ENCODE assay signal across 8 cellular contexts in genomic region chr12:89354630-89354931, GRCh38. TPM values are rescaled to one million over a fixed set of nuclear protein-coding genes. Genes with fewer than 3 reads are reported as not detected.
DNase-seq lines count a peak whose midpoint lies in the region; ATAC-seq and TF ChIP-seq lines count a peak whose summit lies in the region.

No MANE protein-coding gene starts in this region.

- H3K4me1 ChIP-seq in MM.1S (ENCODE audit: low read length), result peaks cover 14% of the 10 kb centered on the region

- no peaks in the 10 kb centered on the region for H4K20me1 ChIP-seq in MM.1S (ENCODE audit: insufficient read depth, low read length)

- H3K9me2 ChIP-seq in MM.1S (replicated peaks; ENCODE audit: insufficient read depth, low read length), result no peaks in the 10 kb centered on the region

- H3K36me3 Mint-ChIP-seq in naive B cell, result peaks cover 0 to 6% of the 10 kb centered on the region in 2 donors

- peak overlapping the region; percentile 96 to 100 (median 97) for H3K4me3 Mint-ChIP-seq in naive B cell

- H3K4me3 ChIP-seq in GM06990 (replicated peaks; ENCODE audit: low read depth, low read length) (peak overlapping the region; percentile 62), MM.1S (ENCODE audit: low read length) (peak overlapping the region; percentile 89), choroid plexus epithelial cell (ENCODE audit: low read depth, low read length) (peak overlapping the region; percentile 94)

- H3K27ac Mint-ChIP-seq in naive B cell, result peak overlapping the region; percentile 90 to 99 (median 97)

- H3K27me3 ChIP-seq in GM06990 (replicated peaks; ENCODE audit: control insufficient read depth, insufficient read depth, low read length) (no peaks in the 10 kb centered on the region; the same call in none of the 2 replicates), MM.1S (replicated peaks; ENCODE audit: insufficient read depth, low read length) (no peaks in the 10 kb centered on the region)

- H3K9ac ChIP-seq in MM.1S (ENCODE audit: low read length), result peak overlapping the region; percentile 92

- H3K79me2 ChIP-seq in MM.1S (ENCODE audit: low read length), result peaks cover 33% of the 10 kb centered on the region

- no peaks in the 10 kb centered on the region for H3K27me3 Mint-ChIP-seq in naive B cell

- ATAC-seq in naive B cell (ENCODE audit: low read depth in 2 of 2) (peak; percentile 40 to 47), HG03045 (IDR thresholded peaks at IDR 0.05; ENCODE audit: unreplicated experiment) (no peak), GM18519 (IDR thresholded peaks at IDR 0.05; ENCODE audit: low FRiP score, unreplicated experiment) (no peak)

- H3F3A ChIP-seq in MM.1S (ENCODE audit: insufficient read depth, low read length), result peaks cover 57% of the 10 kb centered on the region

- peak overlapping the region; percentile 79 for H3K4me2 ChIP-seq in MM.1S (ENCODE audit: low read depth, low read length)

- H3K36me3 ChIP-seq in GM06990 (ENCODE audit: control insufficient read depth, insufficient read depth, low read length) (no peaks in the 10 kb centered on the region), MM.1S (replicated peaks; ENCODE audit: insufficient read depth, low read length) (no peaks in the 10 kb centered on the region)

- no peaks in the 10 kb centered on the region for H3K9me3 ChIP-seq in MM.1S (replicated peaks; ENCODE audit: insufficient read depth, low read length)

- TF ChIP-seq CTCF in GM06990 (IDR thresholded peaks at IDR 0.05; ENCODE audit: insufficient read depth, low read length, poor library complexity, severe bottlenecking) (no peak), MM.1S (IDR thresholded peaks at IDR 0.05; ENCODE audit: low read length) (no peak), choroid plexus epithelial cell (conservative IDR thresholded peaks at IDR 0.05; ENCODE audit: low read depth, low read length) (no peak)

- peak overlapping the region; percentile 31 for H2AFZ ChIP-seq in MM.1S (ENCODE audit: low read length)

- peak overlapping the region; percentile 94 for H3K27ac ChIP-seq in MM.1S (ENCODE audit: low read length)

- peaks cover 32 to 56% (median 38%) of the 10 kb centered on the region in 3 donors for H3K4me1 Mint-ChIP-seq in naive B cell

- H3K9me3 Mint-ChIP-seq in naive B cell, result no peaks in the 10 kb centered on the region

- DNase-seq in GM06990 (ENCODE audit: extremely low read depth, insufficient read length) (no peak), MM.1S (peak; percentile 51), choroid plexus epithelial cell (ENCODE audit: low read depth) (peak; percentile 19), naive B cell (peak; percentile 65)
- no peak for DNase-seq in activated effector memory CD4-positive, alpha-beta T cell treated with anti-CD3 and anti-CD28 coated beads, Interleukin-2, amount 50 U/mL, for 16 hours
- DNase-seq in stimulated activated CD8-positive, alpha-beta memory T cell treated with anti-CD3 and anti-CD28 coated beads, Interleukin-4, amount 100 ng/mL, for 48 hours, result no peak

RNA-seq across cellular contexts. Expression of gene DUSP6, which starts 2.3 kb away (rescaled TPM):
- 10 to 100 TPM; 23.1 to 63.0 (median 35.7) TPM for polyA plus RNA-seq in naive B cell (ENCODE audit: low read depth in 6 of 6)

Comparison
In these comparisons a context has a peak if more than half of its experiments do, and no peak if none do; other contexts are left out.
1. DNase-seq: peak in MM.1S (single experiment), choroid plexus epithelial cell (single experiment) and naive B cell (single experiment); none in GM06990 (single experiment), activated effector memory CD4-positive, alpha-beta T cell treated with anti-CD3 and anti-CD28 coated beads, Interleukin-2, amount 50 U/mL, for 16 hours (single experiment) and stimulated activated CD8-positive, alpha-beta memory T cell treated with anti-CD3 and anti-CD28 coated beads, Interleukin-4, amount 100 ng/mL, for 48 hours (single experiment).
2. ATAC-seq: peak in naive B cell (2 of 2); none in HG03045 (single experiment) and GM18519 (single experiment).
3. Peak in every context shown above with its lines, with median percentiles within 50 percentile points of each other: H3K4me3 ChIP-seq.